ENCODE assay signal across 12 cellular contexts in the genomic region with DNA sequence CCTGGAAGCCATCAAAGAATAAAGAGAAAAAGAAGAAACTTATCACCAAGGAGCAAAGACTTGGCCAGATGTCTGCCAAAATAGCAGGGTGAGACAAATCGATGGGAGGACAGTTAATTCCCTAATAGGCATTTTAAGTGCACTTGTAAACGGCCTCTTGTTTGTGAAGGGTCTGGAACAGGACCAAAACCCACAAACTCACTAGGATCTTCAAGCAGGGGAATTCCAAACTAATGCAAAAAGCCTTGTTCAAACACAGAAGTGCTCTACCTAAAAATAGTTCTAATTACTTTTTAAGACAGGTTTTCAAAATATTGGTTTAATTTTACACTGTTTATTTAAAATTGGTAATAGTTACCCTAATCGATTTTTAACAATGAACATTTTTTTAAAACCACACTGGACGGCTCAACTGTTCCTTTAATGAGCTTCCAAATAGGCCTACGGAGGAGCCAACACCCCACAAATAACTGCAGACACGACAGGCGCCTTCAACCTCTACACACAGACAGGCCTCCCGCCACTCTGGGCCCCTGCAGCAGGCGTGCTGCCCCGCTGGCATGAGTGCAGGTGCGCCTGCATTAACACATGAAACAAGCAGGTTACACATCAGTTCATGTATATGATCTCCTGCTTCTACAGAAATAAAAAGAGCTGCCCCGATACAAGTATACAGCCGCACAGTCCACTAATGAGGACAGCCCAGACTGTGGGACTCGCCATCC. TPM values are rescaled to one million over a fixed set of nuclear protein-coding genes. Genes with fewer than 3 reads are reported as not detected.
DNase-seq lines count a peak whose midpoint lies in the region; ATAC-seq and TF ChIP-seq lines count a peak whose summit lies in the region.
"Had no signal": no experiment of that assay in that cellular context is flagged by ENCODE, and none has a peak within 500 bp of the region (broad histone marks: within the 10 kb centered on the region; RNA-seq: fewer than 3 reads in every experiment).

No MANE protein-coding gene starts in this region.

- 0 out of 2 replicates have a peak overlapping the region, but pooled peaks have one; percentile 29 for H3K27ac ChIP-seq in Panc1 (ENCODE audit: low read length)
- H3K27ac ChIP-seq: gastroesophageal sphincter had no signal

- intact Hi-C loops in Panc1 (cut with micrococcal nuclease; ENCODE audit: unreplicated experiment): loop anchor here (10.0 kb wide), 1 partner anchor 271 kb away; no protein-coding TSS in a partner anchor
- intact Hi-C loops in Caco-2 (cut with micrococcal nuclease; ENCODE audit: unreplicated experiment): no loop called here
- intact Hi-C loops in left cardiac atrium (cut with DNase I): no loop called here

- POLR2A ChIA-PET in Panc1 (lab: Charles Lee) (no interaction called here), Caco-2 (lab: Charles Lee) (no interaction called here)

- no TSS peak for BruUV-seq in Panc1 (replicated peaks; lab: Mats Ljungman, UMichigan)
- no TSS peak for BruUV-seq in Caco-2 (replicated peaks; lab: Mats Ljungman, UMichigan)

- no peak overlapping the region for H3K27ac Mint-ChIP-seq in Caco-2 (ENCODE audit: unreplicated experiment)
- H3K27ac Mint-ChIP-seq: activated naive CD4-positive, alpha-beta T cell treated with anti-CD3 and anti-CD28 coated beads, Interleukin-2, amount 10 ng/mL, durations not matched to agents 7 days and 5 days had no signal

- no peaks in the 10 kb centered on the region for H3K9me3 Mint-ChIP-seq in Caco-2 (ENCODE audit: unreplicated experiment)
- H3K9me3 Mint-ChIP-seq: activated naive CD4-positive, alpha-beta T cell treated with anti-CD3 and anti-CD28 coated beads, Interleukin-2, amount 10 ng/mL, durations not matched to agents 7 days and 5 days had no signal

- TF ChIP-seq CTCF in Panc1 (IDR thresholded peaks at IDR 0.05): no peak
- no peak for TF ChIP-seq CTCF in Caco-2 (IDR thresholded peaks at IDR 0.05; ENCODE audit: insufficient read depth in 1 of 2, low read depth in 1 of 2, low read length in 1 of 2, severe bottlenecking in 1 of 2, unreplicated experiment in 1 of 2)

- H3K4me3 Mint-ChIP-seq in Caco-2 (ENCODE audit: unreplicated experiment): no peak overlapping the region
- H3K4me3 Mint-ChIP-seq: activated naive CD4-positive, alpha-beta T cell treated with anti-CD3 and anti-CD28 coated beads, Interleukin-2, amount 10 ng/mL, durations not matched to agents 7 days and 5 days had no signal

- DNase-seq in COLO668 (lab: John Stamatoyannopoulos, UW; ENCODE audit: unreplicated experiment) (peak; percentile 56), NCI-H1417 (lab: John Stamatoyannopoulos, UW) (peak; percentile 66 to 91 (median 87)), Panc1 (ENCODE audit: low read depth, low spot score) (no peak), islet precursor cell (peak; percentile 27), superior temporal gyrus (ENCODE audit: extremely low spot score) (no peak), Caco-2 (no peak), KG1 (lab: John Stamatoyannopoulos, UW) (no peak), left cardiac atrium (no peak)
- DNase-seq: activated naive CD4-positive, alpha-beta T cell treated with anti-CD3 and anti-CD28 coated beads, Interleukin-2, amount 10 ng/mL, durations not matched to agents 7 days and 5 days; left colon; MM.1S had no signal

- H3K36me3 ChIP-seq in Panc1 (ENCODE audit: control insufficient read depth, insufficient read depth, low read length) (no peaks in the 10 kb centered on the region), Caco-2 (ENCODE audit: control insufficient read depth, insufficient read depth, low read length) (no peaks in the 10 kb centered on the region)

- H3K9me3 ChIP-seq in Panc1 (ENCODE audit: control insufficient read depth, insufficient read depth, low read depth, low read length): no peaks in the 10 kb centered on the region
- no peaks in the 10 kb centered on the region for H3K9me3 ChIP-seq in Caco-2
- H3K9me3 ChIP-seq: gastroesophageal sphincter had no signal

- H3K27me3 Mint-ChIP-seq in Caco-2 (ENCODE audit: insufficient read depth, unreplicated experiment): no peaks in the 10 kb centered on the region
- H3K27me3 Mint-ChIP-seq: activated naive CD4-positive, alpha-beta T cell treated with anti-CD3 and anti-CD28 coated beads, Interleukin-2, amount 10 ng/mL, durations not matched to agents 7 days and 5 days had no signal

- peaks cover 12% of the 10 kb centered on the region for H3K4me1 ChIP-seq in Panc1 (ENCODE audit: control insufficient read depth, insufficient read depth, low read length)
- no peaks in the 10 kb centered on the region for H3K4me1 ChIP-seq in Caco-2

- no peaks in the 10 kb centered on the region for H3K27me3 ChIP-seq in Panc1 (ENCODE audit: control insufficient read depth, insufficient read depth, low read length)
- no peaks in the 10 kb centered on the region for H3K27me3 ChIP-seq in Caco-2 (replicated peaks; ENCODE audit: control insufficient read depth, insufficient read depth, low read length)
- H3K27me3 ChIP-seq: gastroesophageal sphincter had no signal

- H3K36me3 Mint-ChIP-seq in Caco-2 (ENCODE audit: insufficient read depth, unreplicated experiment): peaks cover 36% of the 10 kb centered on the region

- CTCF ChIA-PET in Panc1 (lab: Charles Lee): no interaction called here
- CTCF ChIA-PET in Caco-2 (lab: Charles Lee): no interaction called here

- in situ Hi-C loops in Panc1 (cut with HindIII; ENCODE audit: low pct_unique_long_range_greater_than_20kb, low sequenced_read_pairs): no loop called here

- H3K4me3 ChIP-seq in Panc1 (ENCODE audit: low read depth in 2 of 2, low read length in 2 of 2): no peak overlapping the region
- no peak overlapping the region for H3K4me3 ChIP-seq in Caco-2 (ENCODE audit: low read depth, low read length)
- H3K4me3 ChIP-seq: gastroesophageal sphincter had no signal

- H3K4me1 Mint-ChIP-seq in Caco-2 (ENCODE audit: low read depth, unreplicated experiment): no peaks in the 10 kb centered on the region

- ATAC-seq in Panc1: no peak; the same call in 1 of the 2 replicates
- no peak for ATAC-seq in left cardiac atrium
- ATAC-seq: gastroesophageal sphincter, left colon had no signal

RNA-seq across cellular contexts. Expression of gene UBE2G2, which starts 15.8 kb away (rescaled TPM):
- total RNA-seq in Panc1 (2021; ENCODE audit: unreplicated experiment) (77.4 TPM), Caco-2 (2022) (91.3 and 103 TPM in 2 replicates), left cardiac atrium (10 to 100 TPM; 62.0 to 83.0 TPM)
- polyA plus RNA-seq in Panc1 (2012; ENCODE audit: insufficient read length): 69.4 TPM

RNA-seq across cellular contexts. Expression of gene SUMO3, which starts 32.1 kb away (rescaled TPM):
- total RNA-seq in Panc1 (2021; ENCODE audit: unreplicated experiment): 41.4 TPM
- 55.8 TPM for polyA plus RNA-seq in Panc1 (2012; ENCODE audit: insufficient read length)
- 110 and 118 TPM in 2 replicates for total RNA-seq in Caco-2 (2022)
- total RNA-seq in left cardiac atrium: 10 to 100 TPM; 71.2 to 93.3 TPM

Comparison
In these comparisons a context has a peak if more than half of its experiments do, and no peak if none do; other contexts are left out.
1. DNase-seq: peak in COLO668 (single experiment), NCI-H1417 (3 of 3) and islet precursor cell (single experiment); none in Panc1 (single experiment), superior temporal gyrus (single experiment), Caco-2 (0 of 2), KG1 (single experiment) and left cardiac atrium (single experiment).